Comparison of ENCODE assay signal across 30 cellular contexts in genomic region chr3:182485306-182485705, GRCh38.
DNase-seq lines count a peak whose midpoint lies in the region; ATAC-seq and TF ChIP-seq lines count a peak whose summit lies in the region.
"Had no signal": no experiment of that assay in that cellular context is flagged by ENCODE, and none has a peak within 500 bp of the region (broad histone marks: within the 10 kb centered on the region; RNA-seq: fewer than 3 reads in every experiment).

No MANE protein-coding gene starts in this region.

- peak overlapping the region; percentile 40 for H3K4me2 ChIP-seq in KMS-11
- H3K4me2 ChIP-seq in PC-3 (ENCODE audit: low read length) = peak overlapping the region; percentile 35; the same call in 1 of the 2 replicates
- H3K4me2 ChIP-seq: BLaER1, SK-N-SH had no signal

- H3K36me3 ChIP-seq in KMS-11 (ENCODE audit: insufficient read depth) = no peaks in the 10 kb centered on the region
- H3K36me3 ChIP-seq in PC-3 (ENCODE audit: low read depth, low read length) = no peaks in the 10 kb centered on the region
- H3K36me3 ChIP-seq: BLaER1, cardiac muscle cell had no signal

- peak; percentile 42; the same call in 1 of the 2 replicates for ATAC-seq in PC-3
- ATAC-seq in GM21367 (IDR thresholded peaks at IDR 0.05; ENCODE audit: unreplicated experiment) = no peak
- ATAC-seq: left cardiac atrium; stimulated activated effector memory CD8-positive, alpha-beta T cell treated with anti-CD3 and anti-CD28 coated beads, Interleukin-12 subunit alpha, Interleukin-12 subunit beta, amount 100 ng/mL, for 72 hours had no signal

- H4K20me1 ChIP-seq in KMS-11 (ENCODE audit: insufficient read depth) = no peaks in the 10 kb centered on the region
- H4K20me1 ChIP-seq in PC-3 (ENCODE audit: low read length) = no peaks in the 10 kb centered on the region
- H4K20me1 ChIP-seq: BLaER1 had no signal

- POLR2A ChIA-PET in PC-3 (lab: Charles Lee; ENCODE audit: unreplicated experiment) = no interaction called here

- no peaks in the 10 kb centered on the region for H3K9me3 ChIP-seq in PC-3 (ENCODE audit: low read length)
- H3K9me3 ChIP-seq: BLaER1, SK-N-SH, testis had no signal

- no TSS peak for BruUV-seq in PC-3 (replicated peaks; lab: Mats Ljungman, UMichigan)

- H3K9ac ChIP-seq in KMS-11 (no peak overlapping the region), PC-3 (ENCODE audit: low read length) (no peak overlapping the region)
- H3K9ac ChIP-seq: BLaER1, SK-N-SH had no signal

- no peaks in the 10 kb centered on the region for H3K79me2 ChIP-seq in KMS-11 (ENCODE audit: insufficient read depth, low read depth)
- no peaks in the 10 kb centered on the region for H3K79me2 ChIP-seq in PC-3 (ENCODE audit: low read length)

- no peaks in the 10 kb centered on the region for H3K9me2 ChIP-seq in PC-3 (replicated peaks; ENCODE audit: low read length)
- H3K9me2 ChIP-seq: SK-N-SH had no signal

- DNase-seq in COLO829 (ENCODE audit: low spot score) (peak; percentile 69), PC-3 (peak; percentile 67), foreskin melanocyte (peak; percentile 63), GM13976 (ENCODE audit: low spot score) (no peak), UCSD-AML1 (lab: John Stamatoyannopoulos, UW; ENCODE audit: unreplicated experiment) (no peak), inferior parietal cortex (ENCODE audit: extremely low spot score) (no peak)
- DNase-seq: ACHN; activated B cell treated with CpG ODN at 0.5 μM for 24 hours; activated CD4-positive, alpha-beta T cell treated with anti-CD3 and anti-CD28 coated beads, Interleukin-2, amount 50 U/mL, for 4 hours; activated CD8-positive, alpha-beta memory T cell treated with anti-CD3 and anti-CD28 coated beads, Interleukin-2, amount 50 U/mL, for 4 hours; activated naive CD4-positive, alpha-beta T cell treated with anti-CD3 and anti-CD28 coated beads, Interleukin-2, amount 50 U/mL, for 16 hours; cortex of kidney; head of caudate nucleus; KBM-7; left cardiac atrium; mesendoderm; MV-4-11; naive B cell; NCI-H187 treated with DMSO at 0.1 percent for 48 hours; NCI-H446; nucleus accumbens; RPMI8226; SK-N-SH; stimulated activated CD4-positive, alpha-beta T cell treated with anti-CD3 and anti-CD28 coated beads, Interleukin-2, amount 100 ng/mL, for 48 hours; testis had no signal

- H3K4me3 ChIP-seq in KMS-11 (IDR thresholded peaks at IDR 0.05; ENCODE audit: insufficient read depth, low read depth, low read length) (no peak overlapping the region), PC-3 (ENCODE audit: low read length) (no peak overlapping the region)
- H3K4me3 ChIP-seq: BLaER1, cardiac muscle cell, testis had no signal

- H3K4me1 ChIP-seq in KMS-11 (ENCODE audit: low read depth, poor library complexity, severe bottlenecking) = peaks cover 46% of the 10 kb centered on the region
- peaks cover 17% of the 10 kb centered on the region; the same call in 1 of the 2 replicates for H3K4me1 ChIP-seq in PC-3 (ENCODE audit: insufficient read depth, low read length)
- H3K4me1 ChIP-seq: testis had no signal

- intact Hi-C loops in PC-3 (cut with micrococcal nuclease) = loop anchor here (5.0 kb wide), 1 partner anchor 118 kb away; no protein-coding TSS in a partner anchor

- in situ Hi-C loops in GM13976 (cut with MboI; ENCODE audit: low sequenced_read_pairs, unreplicated experiment) = no loop called here

- no peaks in the 10 kb centered on the region for H3F3A ChIP-seq in PC-3 (ENCODE audit: low read length, unreplicated experiment)

- CTCF ChIA-PET in PC-3 (lab: Charles Lee) = no interaction called here

- no peaks in the 10 kb centered on the region for H3K27me3 ChIP-seq in KMS-11 (ENCODE audit: insufficient read depth, low read depth)
- H3K27me3 ChIP-seq in PC-3 (ENCODE audit: low read length) = no peaks in the 10 kb centered on the region
- H3K27me3 ChIP-seq: BLaER1, cardiac muscle cell, testis had no signal

- H2AFZ ChIP-seq in KMS-11 (ENCODE audit: low read depth) (no peak overlapping the region), PC-3 (ENCODE audit: low read length) (no peak overlapping the region)

- H3K27ac ChIP-seq in KMS-11 (peak overlapping the region; percentile 7; the same call in 1 of the 2 replicates), PC-3 (ENCODE audit: low read length) (no peak overlapping the region)
- H3K27ac ChIP-seq: BLaER1, cardiac muscle cell, testis had no signal

- TF ChIP-seq CTCF in KMS-11 (conservative IDR thresholded peaks at IDR 0.05; ENCODE audit: low read depth, low read length) (no peak), PC-3 (conservative IDR thresholded peaks at IDR 0.05; ENCODE audit: low read depth, low read length) (no peak), GM13976 (IDR thresholded peaks at IDR 0.05; ENCODE audit: borderline replicate concordance, control extremely low read depth, extremely low read depth, insufficient read depth, missing control alignments) (no peak)

Comparison
In these comparisons a context has a peak if more than half of its experiments do, and no peak if none do; other contexts are left out.
1. DNase-seq: peak in COLO829 (single experiment), PC-3 (single experiment) and foreskin melanocyte (single experiment); none in GM13976 (single experiment), UCSD-AML1 (single experiment) and inferior parietal cortex (single experiment).